In the genomic region with DNA sequence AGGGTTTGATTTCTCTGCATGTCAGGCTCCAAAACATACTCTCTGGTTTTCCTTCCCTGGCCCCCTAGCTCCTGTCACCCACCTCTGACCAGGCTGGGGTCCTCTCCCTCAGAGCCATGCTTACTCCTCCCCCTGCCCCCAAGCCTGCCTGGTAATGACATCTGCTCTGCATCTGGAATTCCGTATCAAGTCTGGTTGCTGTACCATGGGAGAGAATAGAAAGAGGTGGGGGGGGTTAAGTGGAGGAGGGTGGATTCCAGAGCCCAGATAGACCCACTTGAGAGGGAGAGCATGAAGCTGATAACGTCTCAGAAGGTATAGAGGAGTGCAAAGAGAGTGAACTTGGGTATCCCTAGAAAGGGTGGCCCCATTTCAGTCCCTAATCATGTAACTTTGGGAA, we compare ENCODE assay signal across 1 cellular context.
TF ChIP-seq lines count a peak whose summit lies in the region.

No MANE protein-coding gene starts in this region.

TF ChIP-seq in HEK293, 187 proteins besides CTCF, POLR2A, EP300 and RAD21 (continued from another document):
- TF ChIP-seq, protein P1, sequence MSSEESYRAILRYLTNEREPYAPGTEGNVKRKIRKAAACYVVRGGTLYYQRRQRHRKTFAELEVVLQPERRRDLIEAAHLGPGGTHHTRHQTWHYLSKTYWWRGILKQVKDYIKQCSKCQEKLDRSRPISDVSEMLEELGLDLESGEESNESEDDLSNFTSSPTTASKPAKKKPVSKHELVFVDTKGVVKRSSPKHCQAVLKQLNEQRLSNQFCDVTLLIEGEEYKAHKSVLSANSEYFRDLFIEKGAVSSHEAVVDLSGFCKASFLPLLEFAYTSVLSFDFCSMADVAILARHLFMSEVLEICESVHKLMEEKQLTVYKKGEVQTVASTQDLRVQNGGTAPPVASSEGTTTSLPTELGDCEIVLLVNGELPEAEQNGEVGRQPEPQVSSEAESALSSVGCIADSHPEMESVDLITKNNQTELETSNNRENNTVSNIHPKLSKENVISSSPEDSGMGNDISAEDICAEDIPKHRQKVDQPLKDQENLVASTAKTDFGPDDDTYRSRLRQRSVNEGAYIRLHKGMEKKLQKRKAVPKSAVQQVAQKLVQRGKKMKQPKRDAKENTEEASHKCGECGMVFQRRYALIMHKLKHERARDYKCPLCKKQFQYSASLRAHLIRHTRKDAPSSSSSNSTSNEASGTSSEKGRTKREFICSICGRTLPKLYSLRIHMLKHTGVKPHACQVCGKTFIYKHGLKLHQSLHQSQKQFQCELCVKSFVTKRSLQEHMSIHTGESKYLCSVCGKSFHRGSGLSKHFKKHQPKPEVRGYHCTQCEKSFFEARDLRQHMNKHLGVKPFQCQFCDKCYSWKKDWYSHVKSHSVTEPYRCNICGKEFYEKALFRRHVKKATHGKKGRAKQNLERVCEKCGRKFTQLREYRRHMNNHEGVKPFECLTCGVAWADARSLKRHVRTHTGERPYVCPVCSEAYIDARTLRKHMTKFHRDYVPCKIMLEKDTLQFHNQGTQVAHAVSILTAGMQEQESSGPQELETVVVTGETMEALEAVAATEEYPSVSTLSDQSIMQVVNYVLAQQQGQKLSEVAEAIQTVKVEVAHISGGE (tag by site-specific recombination; conservative IDR thresholded peaks at IDR 0.05; ENCODE audit: low read depth), result no peak
- TF ChIP-seq ZNF473 (tag by site-specific recombination; IDR thresholded peaks at IDR 0.05), result no peak
- TF ChIP-seq ZNF707 (tag by site-specific recombination; IDR thresholded peaks at IDR 0.05), result no peak
- no peak for TF ChIP-seq ZEB2 (tag by site-specific recombination; IDR thresholded peaks at IDR 0.05)
- TF ChIP-seq ZNF701 (tag by site-specific recombination; IDR thresholded peaks at IDR 0.05), result no peak
- TF ChIP-seq ZSCAN30 (tag by site-specific recombination; IDR thresholded peaks at IDR 0.05), result no peak
- TF ChIP-seq ZNF423 (tag by site-specific recombination; IDR thresholded peaks at IDR 0.05), result no peak
- peak; percentile 97 for TF ChIP-seq ZNF600 (tag by site-specific recombination; IDR thresholded peaks at IDR 0.05)
- TF ChIP-seq, protein P2, sequence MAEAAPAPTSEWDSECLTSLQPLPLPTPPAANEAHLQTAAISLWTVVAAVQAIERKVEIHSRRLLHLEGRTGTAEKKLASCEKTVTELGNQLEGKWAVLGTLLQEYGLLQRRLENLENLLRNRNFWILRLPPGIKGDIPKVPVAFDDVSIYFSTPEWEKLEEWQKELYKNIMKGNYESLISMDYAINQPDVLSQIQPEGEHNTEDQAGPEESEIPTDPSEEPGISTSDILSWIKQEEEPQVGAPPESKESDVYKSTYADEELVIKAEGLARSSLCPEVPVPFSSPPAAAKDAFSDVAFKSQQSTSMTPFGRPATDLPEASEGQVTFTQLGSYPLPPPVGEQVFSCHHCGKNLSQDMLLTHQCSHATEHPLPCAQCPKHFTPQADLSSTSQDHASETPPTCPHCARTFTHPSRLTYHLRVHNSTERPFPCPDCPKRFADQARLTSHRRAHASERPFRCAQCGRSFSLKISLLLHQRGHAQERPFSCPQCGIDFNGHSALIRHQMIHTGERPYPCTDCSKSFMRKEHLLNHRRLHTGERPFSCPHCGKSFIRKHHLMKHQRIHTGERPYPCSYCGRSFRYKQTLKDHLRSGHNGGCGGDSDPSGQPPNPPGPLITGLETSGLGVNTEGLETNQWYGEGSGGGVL (tag by site-specific recombination; IDR thresholded peaks at IDR 0.05), result 0 out of 2 replicates have a peak, but pooled peaks have one; percentile 14
- TF ChIP-seq GLIS2 (tag by site-specific recombination; IDR thresholded peaks at IDR 0.05), result peak; percentile 37; the same call in 1 of the 2 replicates
- TF ChIP-seq, protein P3, sequence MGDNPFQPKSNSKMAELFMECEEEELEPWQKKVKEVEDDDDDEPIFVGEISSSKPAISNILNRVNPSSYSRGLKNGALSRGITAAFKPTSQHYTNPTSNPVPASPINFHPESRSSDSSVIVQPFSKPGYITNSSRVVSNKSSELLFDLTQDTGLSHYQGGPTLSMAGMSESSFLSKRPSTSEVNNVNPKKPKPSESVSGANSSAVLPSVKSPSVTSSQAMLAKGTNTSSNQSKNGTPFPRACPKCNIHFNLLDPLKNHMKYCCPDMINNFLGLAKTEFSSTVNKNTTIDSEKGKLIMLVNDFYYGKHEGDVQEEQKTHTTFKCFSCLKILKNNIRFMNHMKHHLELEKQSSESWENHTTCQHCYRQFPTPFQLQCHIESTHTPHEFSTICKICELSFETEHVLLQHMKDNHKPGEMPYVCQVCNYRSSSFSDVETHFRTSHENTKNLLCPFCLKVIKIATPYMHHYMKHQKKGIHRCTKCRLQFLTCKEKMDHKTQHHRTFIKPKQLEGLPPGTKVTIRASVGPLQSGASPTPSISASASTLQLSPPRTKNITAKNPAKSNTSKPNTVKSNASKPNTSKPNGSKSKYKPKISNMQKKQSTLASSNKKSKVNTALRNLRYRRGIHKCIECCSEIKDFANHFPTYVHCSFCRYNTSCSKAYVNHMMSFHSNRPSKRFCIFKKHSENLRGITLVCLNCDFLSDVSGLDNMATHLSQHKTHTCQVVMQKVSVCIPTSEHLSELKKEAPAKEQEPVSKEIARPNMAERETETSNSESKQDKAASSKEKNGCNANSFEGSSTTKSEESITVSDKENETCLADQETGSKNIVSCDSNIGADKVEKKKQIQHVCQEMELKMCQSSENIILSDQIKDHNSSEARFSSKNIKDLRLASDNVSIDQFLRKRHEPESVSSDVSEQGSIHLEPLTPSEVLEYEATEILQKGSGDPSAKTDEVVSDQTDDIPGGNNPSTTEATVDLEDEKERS (tag by site-specific recombination; IDR thresholded peaks at IDR 0.05), result no peak
- no peak for TF ChIP-seq BCL11A (tag by site-specific recombination; IDR thresholded peaks at IDR 0.05; ENCODE audit: low read depth)
- no peak for TF ChIP-seq ZNF174 (tag by site-specific recombination; IDR thresholded peaks at IDR 0.05)
- TF ChIP-seq GLIS1 (tag by site-specific recombination; IDR thresholded peaks at IDR 0.05), result no peak
- TF ChIP-seq MZF1 (tag by site-specific recombination; IDR thresholded peaks at IDR 0.05; ENCODE audit: borderline replicate concordance), result no peak
